1 cellular context compared by ENCODE assay signal in genomic region chr1:54865238-54866073, GRCh38.
TF ChIP-seq lines count a peak whose summit lies in the region.

No MANE protein-coding gene starts in this region.

TF ChIP-seq in HepG2, 621 proteins besides CTCF, POLR2A, EP300 and RAD21 (continued from another document and continues in another):
- TF ChIP-seq PAXIP1 (CRISPR knock-in tag; conservative IDR thresholded peaks at IDR 0.05) = peak; percentile 85
- TF ChIP-seq, protein P1, sequence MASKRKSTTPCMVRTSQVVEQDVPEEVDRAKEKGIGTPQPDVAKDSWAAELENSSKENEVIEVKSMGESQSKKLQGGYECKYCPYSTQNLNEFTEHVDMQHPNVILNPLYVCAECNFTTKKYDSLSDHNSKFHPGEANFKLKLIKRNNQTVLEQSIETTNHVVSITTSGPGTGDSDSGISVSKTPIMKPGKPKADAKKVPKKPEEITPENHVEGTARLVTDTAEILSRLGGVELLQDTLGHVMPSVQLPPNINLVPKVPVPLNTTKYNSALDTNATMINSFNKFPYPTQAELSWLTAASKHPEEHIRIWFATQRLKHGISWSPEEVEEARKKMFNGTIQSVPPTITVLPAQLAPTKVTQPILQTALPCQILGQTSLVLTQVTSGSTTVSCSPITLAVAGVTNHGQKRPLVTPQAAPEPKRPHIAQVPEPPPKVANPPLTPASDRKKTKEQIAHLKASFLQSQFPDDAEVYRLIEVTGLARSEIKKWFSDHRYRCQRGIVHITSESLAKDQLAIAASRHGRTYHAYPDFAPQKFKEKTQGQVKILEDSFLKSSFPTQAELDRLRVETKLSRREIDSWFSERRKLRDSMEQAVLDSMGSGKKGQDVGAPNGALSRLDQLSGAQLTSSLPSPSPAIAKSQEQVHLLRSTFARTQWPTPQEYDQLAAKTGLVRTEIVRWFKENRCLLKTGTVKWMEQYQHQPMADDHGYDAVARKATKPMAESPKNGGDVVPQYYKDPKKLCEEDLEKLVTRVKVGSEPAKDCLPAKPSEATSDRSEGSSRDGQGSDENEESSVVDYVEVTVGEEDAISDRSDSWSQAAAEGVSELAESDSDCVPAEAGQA (IDR thresholded peaks at IDR 0.05; ENCODE audit: low read depth) = 0 out of 2 replicates have a peak, but pooled peaks have one; percentile 28
- TF ChIP-seq, protein P1 (CRISPR knock-in tag; IDR thresholded peaks at IDR 0.05; ENCODE audit: borderline replicate concordance) = no peak
- TF ChIP-seq ZNF704 (CRISPR knock-in tag; IDR thresholded peaks at IDR 0.05; ENCODE audit: borderline replicate concordance) = no peak
- peak; percentile 37; the same call in 1 of the 2 replicates for TF ChIP-seq ZBTB20 (CRISPR knock-in tag; IDR thresholded peaks at IDR 0.05; ENCODE audit: borderline replicate concordance, low read depth)
- no peak; the same call in 1 of the 2 replicates for TF ChIP-seq ZBTB43 (CRISPR knock-in tag; conservative IDR thresholded peaks at IDR 0.05)
- peak; percentile 71; the same call in 1 of the 2 replicates for TF ChIP-seq TMF1 (CRISPR knock-in tag; IDR thresholded peaks at IDR 0.05; ENCODE audit: low read depth)
- TF ChIP-seq ZNF7 (CRISPR knock-in tag; IDR thresholded peaks at IDR 0.05) = no peak
- no peak for TF ChIP-seq ELK4 (CRISPR knock-in tag; IDR thresholded peaks at IDR 0.05; ENCODE audit: borderline replicate concordance)
- TF ChIP-seq, protein P2, sequence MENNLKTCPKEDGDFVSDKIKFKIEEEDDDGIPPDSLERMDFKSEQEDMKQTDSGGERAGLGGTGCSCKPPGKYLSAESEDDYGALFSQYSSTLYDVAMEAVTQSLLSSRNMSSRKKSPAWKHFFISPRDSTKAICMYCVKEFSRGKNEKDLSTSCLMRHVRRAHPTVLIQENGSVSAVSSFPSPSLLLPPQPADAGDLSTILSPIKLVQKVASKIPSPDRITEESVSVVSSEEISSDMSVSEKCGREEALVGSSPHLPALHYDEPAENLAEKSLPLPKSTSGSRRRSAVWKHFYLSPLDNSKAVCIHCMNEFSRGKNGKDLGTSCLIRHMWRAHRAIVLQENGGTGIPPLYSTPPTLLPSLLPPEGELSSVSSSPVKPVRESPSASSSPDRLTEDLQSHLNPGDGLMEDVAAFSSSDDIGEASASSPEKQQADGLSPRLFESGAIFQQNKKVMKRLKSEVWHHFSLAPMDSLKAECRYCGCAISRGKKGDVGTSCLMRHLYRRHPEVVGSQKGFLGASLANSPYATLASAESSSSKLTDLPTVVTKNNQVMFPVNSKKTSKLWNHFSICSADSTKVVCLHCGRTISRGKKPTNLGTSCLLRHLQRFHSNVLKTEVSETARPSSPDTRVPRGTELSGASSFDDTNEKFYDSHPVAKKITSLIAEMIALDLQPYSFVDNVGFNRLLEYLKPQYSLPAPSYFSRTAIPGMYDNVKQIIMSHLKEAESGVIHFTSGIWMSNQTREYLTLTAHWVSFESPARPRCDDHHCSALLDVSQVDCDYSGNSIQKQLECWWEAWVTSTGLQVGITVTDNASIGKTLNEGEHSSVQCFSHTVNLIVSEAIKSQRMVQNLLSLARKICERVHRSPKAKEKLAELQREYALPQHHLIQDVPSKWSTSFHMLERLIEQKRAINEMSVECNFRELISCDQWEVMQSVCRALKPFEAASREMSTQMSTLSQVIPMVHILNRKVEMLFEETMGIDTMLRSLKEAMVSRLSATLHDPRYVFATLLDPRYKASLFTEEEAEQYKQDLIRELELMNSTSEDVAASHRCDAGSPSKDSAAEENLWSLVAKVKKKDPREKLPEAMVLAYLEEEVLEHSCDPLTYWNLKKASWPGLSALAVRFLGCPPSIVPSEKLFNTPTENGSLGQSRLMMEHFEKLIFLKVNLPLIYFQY (CRISPR knock-in tag; IDR thresholded peaks at IDR 0.05; ENCODE audit: borderline replicate concordance) = peak; percentile 69
- TF ChIP-seq RCOR2 (CRISPR knock-in tag; IDR thresholded peaks at IDR 0.05) = peak; percentile 52; the same call in 1 of the 2 replicates
- TF ChIP-seq ZBTB44 (CRISPR knock-in tag; IDR thresholded peaks at IDR 0.05) = no peak
- no peak for TF ChIP-seq HNRNPK (IDR thresholded peaks at IDR 0.05; ENCODE audit: low read depth, low read length, poor library complexity, severe bottlenecking)
- TF ChIP-seq MEIS2 (CRISPR knock-in tag; IDR thresholded peaks at IDR 0.05) = no peak
- TF ChIP-seq MTA3 (CRISPR knock-in tag; IDR thresholded peaks at IDR 0.05) = no peak
- TF ChIP-seq, protein P3, sequence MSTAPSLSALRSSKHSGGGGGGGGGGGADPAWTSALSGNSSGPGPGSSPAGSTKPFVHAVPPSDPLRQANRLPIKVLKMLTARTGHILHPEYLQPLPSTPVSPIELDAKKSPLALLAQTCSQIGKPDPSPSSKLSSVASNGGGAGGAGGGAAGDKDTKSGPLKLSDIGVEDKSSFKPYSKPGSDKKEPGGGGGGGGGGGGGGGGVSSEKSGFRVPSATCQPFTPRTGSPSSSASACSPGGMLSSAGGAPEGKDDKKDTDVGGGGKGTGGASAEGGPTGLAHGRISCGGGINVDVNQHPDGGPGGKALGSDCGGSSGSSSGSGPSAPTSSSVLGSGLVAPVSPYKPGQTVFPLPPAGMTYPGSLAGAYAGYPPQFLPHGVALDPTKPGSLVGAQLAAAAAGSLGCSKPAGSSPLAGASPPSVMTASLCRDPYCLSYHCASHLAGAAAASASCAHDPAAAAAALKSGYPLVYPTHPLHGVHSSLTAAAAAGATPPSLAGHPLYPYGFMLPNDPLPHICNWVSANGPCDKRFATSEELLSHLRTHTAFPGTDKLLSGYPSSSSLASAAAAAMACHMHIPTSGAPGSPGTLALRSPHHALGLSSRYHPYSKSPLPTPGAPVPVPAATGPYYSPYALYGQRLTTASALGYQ (CRISPR knock-in tag; IDR thresholded peaks at IDR 0.05) = peak; percentile 43; the same call in 1 of the 2 replicates
- TF ChIP-seq, protein P4, sequence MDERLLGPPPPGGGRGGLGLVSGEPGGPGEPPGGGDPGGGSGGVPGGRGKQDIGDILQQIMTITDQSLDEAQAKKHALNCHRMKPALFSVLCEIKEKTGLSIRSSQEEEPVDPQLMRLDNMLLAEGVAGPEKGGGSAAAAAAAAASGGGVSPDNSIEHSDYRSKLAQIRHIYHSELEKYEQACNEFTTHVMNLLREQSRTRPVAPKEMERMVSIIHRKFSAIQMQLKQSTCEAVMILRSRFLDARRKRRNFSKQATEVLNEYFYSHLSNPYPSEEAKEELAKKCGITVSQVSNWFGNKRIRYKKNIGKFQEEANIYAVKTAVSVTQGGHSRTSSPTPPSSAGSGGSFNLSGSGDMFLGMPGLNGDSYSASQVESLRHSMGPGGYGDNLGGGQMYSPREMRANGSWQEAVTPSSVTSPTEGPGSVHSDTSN (CRISPR knock-in tag; IDR thresholded peaks at IDR 0.05) = no peak
- TF ChIP-seq, protein P5, sequence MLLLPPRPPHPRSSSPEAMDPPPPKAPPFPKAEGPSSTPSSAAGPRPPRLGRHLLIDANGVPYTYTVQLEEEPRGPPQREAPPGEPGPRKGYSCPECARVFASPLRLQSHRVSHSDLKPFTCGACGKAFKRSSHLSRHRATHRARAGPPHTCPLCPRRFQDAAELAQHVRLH (CRISPR knock-in tag; IDR thresholded peaks at IDR 0.05; ENCODE audit: borderline replicate concordance, low read depth) = peak; percentile 61; the same call in 1 of the 2 replicates
- TF ChIP-seq, protein P6, sequence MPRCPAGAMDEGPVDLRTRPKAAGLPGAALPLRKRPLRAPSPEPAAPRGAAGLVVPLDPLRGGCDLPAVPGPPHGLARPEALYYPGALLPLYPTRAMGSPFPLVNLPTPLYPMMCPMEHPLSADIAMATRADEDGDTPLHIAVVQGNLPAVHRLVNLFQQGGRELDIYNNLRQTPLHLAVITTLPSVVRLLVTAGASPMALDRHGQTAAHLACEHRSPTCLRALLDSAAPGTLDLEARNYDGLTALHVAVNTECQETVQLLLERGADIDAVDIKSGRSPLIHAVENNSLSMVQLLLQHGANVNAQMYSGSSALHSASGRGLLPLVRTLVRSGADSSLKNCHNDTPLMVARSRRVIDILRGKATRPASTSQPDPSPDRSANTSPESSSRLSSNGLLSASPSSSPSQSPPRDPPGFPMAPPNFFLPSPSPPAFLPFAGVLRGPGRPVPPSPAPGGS (CRISPR knock-in tag; IDR thresholded peaks at IDR 0.05) = peak; percentile 99
- peak; percentile 69; the same call in 1 of the 2 replicates for TF ChIP-seq ZNF652 (CRISPR knock-in tag; IDR thresholded peaks at IDR 0.05; ENCODE audit: borderline replicate concordance, low read depth)
- 0 out of 2 replicates have a peak, but pooled peaks have one; percentile 35 for TF ChIP-seq KDM1A (CRISPR knock-in tag; IDR thresholded peaks at IDR 0.05)
- TF ChIP-seq DPF2 (CRISPR knock-in tag; IDR thresholded peaks at IDR 0.05; ENCODE audit: borderline replicate concordance, low read depth) = peak; percentile 39; the same call in 1 of the 2 replicates
- TF ChIP-seq KDM4B (CRISPR knock-in tag; IDR thresholded peaks at IDR 0.05) = no peak
- no peak for TF ChIP-seq PRMT3 (CRISPR knock-in tag; IDR thresholded peaks at IDR 0.05; ENCODE audit: borderline replicate concordance, low read depth)
- peak; percentile 40; the same call in 1 of the 2 replicates for TF ChIP-seq ZNF558 (CRISPR knock-in tag; IDR thresholded peaks at IDR 0.05; ENCODE audit: borderline replicate concordance)
- TF ChIP-seq CHCHD3 (CRISPR knock-in tag; IDR thresholded peaks at IDR 0.05) = no peak
- TF ChIP-seq NR3C1 (CRISPR knock-in tag; IDR thresholded peaks at IDR 0.05) = no peak
